In the genomic region with DNA sequence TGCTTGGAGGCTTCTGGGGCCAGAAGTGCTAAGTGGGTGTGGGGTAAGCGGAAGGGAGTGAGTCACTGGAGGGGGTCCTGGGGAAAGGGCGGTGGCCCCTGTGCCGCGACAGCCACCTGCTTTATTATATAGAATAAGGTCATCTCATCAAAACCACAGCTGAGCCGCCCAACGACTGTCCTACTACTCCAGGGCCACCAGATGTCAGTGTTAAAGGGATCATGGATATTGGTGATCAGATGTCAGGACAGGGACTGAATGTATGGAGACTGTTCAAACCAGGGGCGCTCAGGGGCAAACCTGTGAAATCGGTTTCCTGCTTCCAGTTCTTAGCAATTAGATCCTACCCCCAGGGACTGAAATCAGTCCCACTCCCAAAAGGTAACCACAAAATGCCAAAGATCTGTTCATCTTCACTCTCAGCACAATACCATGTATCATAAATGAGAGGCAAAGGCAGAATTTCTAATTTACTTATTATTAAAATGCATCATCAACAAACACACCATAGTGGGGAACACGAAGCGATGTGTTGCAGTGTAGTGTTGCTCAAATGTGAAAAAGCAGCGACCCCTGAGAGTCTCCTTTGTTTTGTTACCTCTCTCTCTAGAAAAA, we compare ENCODE assay signal across 2 cellular contexts.
TF ChIP-seq lines count a peak whose summit lies in the region.

No MANE protein-coding gene starts in this region.

TF ChIP-seq in GM12878, 131 proteins besides CTCF, POLR2A, EP300 and RAD21:
- TF ChIP-seq MEF2A (IDR thresholded peaks at IDR 0.05; ENCODE audit: insufficient read depth, low read depth, low read length): no peak
- TF ChIP-seq SMC3 (IDR thresholded peaks at IDR 0.05; ENCODE audit: borderline replicate concordance, low read length): peak; percentile 36; the same call in 1 of the 2 replicates
- no peak for TF ChIP-seq SIX5 (IDR thresholded peaks at IDR 0.05; ENCODE audit: low read depth, low read length, severe bottlenecking)

TF ChIP-seq in HepG2, 621 proteins besides CTCF, POLR2A, EP300 and RAD21:
- peak; percentile 77 for TF ChIP-seq SMC3 (IDR thresholded peaks at IDR 0.05; ENCODE audit: low read length)
- peak; percentile 85 for TF ChIP-seq STAG1 (CRISPR knock-in tag; IDR thresholded peaks at IDR 0.05)
- TF ChIP-seq SIN3B (IDR thresholded peaks at IDR 0.05; ENCODE audit: low read length): no peak
- TF ChIP-seq, protein P1, sequence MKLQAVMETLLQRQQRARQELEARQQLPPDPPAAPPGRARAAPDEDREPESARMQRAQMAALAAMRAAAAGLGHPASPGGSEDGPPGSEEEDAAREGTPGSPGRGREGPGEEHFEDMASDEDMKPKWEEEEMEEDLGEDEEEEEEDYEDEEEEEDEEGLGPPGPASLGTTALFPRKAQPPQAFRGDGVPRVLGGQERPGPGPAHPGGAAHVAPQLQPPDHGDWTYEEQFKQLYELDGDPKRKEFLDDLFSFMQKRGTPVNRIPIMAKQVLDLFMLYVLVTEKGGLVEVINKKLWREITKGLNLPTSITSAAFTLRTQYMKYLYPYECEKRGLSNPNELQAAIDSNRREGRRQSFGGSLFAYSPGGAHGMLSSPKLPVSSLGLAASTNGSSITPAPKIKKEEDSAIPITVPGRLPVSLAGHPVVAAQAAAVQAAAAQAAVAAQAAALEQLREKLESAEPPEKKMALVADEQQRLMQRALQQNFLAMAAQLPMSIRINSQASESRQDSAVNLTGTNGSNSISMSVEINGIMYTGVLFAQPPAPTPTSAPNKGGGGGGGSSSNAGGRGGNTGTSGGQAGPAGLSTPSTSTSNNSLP (IDR thresholded peaks at IDR 0.05; ENCODE audit: low read depth, low read length): 0 out of 2 replicates have a peak, but pooled peaks have one; percentile 13
- TF ChIP-seq, protein P2, sequence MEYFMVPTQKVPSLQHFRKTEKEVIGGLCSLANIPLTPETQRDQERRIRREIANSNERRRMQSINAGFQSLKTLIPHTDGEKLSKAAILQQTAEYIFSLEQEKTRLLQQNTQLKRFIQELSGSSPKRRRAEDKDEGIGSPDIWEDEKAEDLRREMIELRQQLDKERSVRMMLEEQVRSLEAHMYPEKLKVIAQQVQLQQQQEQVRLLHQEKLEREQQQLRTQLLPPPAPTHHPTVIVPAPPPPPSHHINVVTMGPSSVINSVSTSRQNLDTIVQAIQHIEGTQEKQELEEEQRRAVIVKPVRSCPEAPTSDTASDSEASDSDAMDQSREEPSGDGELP (IDR thresholded peaks at IDR 0.05; ENCODE audit: borderline replicate concordance, low read depth): peak; percentile 10; the same call in 1 of the 2 replicates
- TF ChIP-seq SAP130 (CRISPR knock-in tag; IDR thresholded peaks at IDR 0.05; ENCODE audit: low read depth): 0 out of 2 replicates have a peak, but pooled peaks have one; percentile 16
- TF ChIP-seq, protein P3, sequence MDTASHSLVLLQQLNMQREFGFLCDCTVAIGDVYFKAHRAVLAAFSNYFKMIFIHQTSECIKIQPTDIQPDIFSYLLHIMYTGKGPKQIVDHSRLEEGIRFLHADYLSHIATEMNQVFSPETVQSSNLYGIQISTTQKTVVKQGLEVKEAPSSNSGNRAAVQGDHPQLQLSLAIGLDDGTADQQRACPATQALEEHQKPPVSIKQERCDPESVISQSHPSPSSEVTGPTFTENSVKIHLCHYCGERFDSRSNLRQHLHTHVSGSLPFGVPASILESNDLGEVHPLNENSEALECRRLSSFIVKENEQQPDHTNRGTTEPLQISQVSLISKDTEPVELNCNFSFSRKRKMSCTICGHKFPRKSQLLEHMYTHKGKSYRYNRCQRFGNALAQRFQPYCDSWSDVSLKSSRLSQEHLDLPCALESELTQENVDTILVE (CRISPR knock-in tag; IDR thresholded peaks at IDR 0.05): no peak
